In the genomic region with DNA sequence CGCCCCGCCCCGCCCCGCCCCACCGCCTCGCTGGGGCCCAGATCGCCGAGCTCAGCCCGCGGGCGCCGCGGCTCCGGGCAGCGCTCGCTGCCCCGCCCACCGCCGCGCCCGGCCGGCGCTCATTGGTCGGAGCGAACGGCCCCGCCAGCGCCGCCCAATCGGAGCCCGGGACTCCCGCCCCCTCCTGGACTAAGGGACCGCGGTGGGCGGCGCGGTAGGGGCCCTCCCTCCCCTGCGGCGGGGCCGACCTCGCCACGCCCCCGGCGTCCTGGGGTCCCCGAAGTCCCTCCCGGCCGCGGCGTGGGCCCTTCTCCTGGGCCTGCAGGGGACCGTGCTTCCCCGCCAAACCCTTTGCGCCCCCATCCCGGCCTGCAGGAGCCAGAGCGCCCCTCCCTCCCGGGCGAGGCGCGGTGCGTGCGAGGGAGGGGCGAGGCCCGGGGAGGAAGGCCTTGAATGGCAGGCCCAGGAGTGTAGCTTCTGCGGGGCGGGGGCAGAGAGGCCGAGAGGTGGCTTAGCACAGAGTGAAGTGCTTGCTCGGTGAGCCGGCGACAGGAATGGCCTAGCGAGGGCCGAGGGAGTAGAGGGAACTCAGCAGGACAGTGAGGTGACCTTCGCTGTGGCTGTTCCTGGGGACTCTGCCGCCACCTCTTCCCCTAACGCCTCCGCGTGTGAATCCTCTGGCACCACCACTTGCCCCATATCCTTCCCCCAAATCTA, we compare ENCODE assay signal across 8 cellular contexts. TPM values are rescaled to one million over a fixed set of nuclear protein-coding genes. Genes with fewer than 3 reads are reported as not detected.
A peak's percentile ranks its signal among the peaks of the same experiment; 100 is the strongest.
DNase-seq lines count a peak whose midpoint lies in the region; ATAC-seq and TF ChIP-seq lines count a peak whose summit lies in the region.

A gene (minus strand): TSS at position 51 of the 717 bp plus-strand sequence. CDS start 7,366 bp downstream, outside the sequence.

- no TSS peak for BruUV-seq in Panc1 (replicated peaks; lab: Mats Ljungman, UMichigan)

- H3K36me3 Mint-ChIP-seq in activated T-cell treated with anti-CD3 and anti-CD28 coated beads, Interleukin-2, amount 50 U/mL, for 72 hours (ENCODE audit: insufficient read depth in 2 of 2), result no peaks in the 10 kb centered on the region
- no peaks in the 10 kb centered on the region for H3K36me3 Mint-ChIP-seq in naive thymus-derived CD4-positive, alpha-beta T cell
- no peaks in the 10 kb centered on the region for H3K36me3 Mint-ChIP-seq in stimulated activated memory B cell treated with anti-CD40 and anti-IgM and Interleukin-4, amounts not matched to agents 10 μg/mL and 1 μg/mL and 100 μg/mL, for 72 hours

- peaks cover 20% of the 10 kb centered on the region for H3K27me3 ChIP-seq in HUES6 (ENCODE audit: control insufficient read depth, insufficient read depth, low read length)
- H3K27me3 ChIP-seq in Panc1 (ENCODE audit: control insufficient read depth, insufficient read depth, low read length), result no peaks in the 10 kb centered on the region
- no peaks in the 10 kb centered on the region for H3K27me3 ChIP-seq in naive thymus-derived CD4-positive, alpha-beta T cell (ENCODE audit: control insufficient read depth in 2 of 2, insufficient read depth in 2 of 2, low read length in 2 of 2)

- H3K27ac Mint-ChIP-seq in activated T-cell treated with anti-CD3 and anti-CD28 coated beads, Interleukin-2, amount 50 U/mL, for 72 hours, result peak within 1 kb of the TSS; percentile 66
- H3K27ac Mint-ChIP-seq in naive thymus-derived CD4-positive, alpha-beta T cell, result peak within 1 kb of the TSS; percentile 73 to 93 (median 88)
- peak within 1 kb of the TSS; percentile 84 for H3K27ac Mint-ChIP-seq in stimulated activated memory B cell treated with anti-CD40 and anti-IgM and Interleukin-4, amounts not matched to agents 10 μg/mL and 1 μg/mL and 100 μg/mL, for 72 hours

- intact Hi-C loops in Panc1 (cut with micrococcal nuclease; ENCODE audit: unreplicated experiment), result no loop called here
- intact Hi-C loops in naive thymus-derived CD4-positive, alpha-beta T cell (cut with micrococcal nuclease), result loop anchor here (1.0 to 5.0 kb wide), 12 partner anchors 18 to 474 kb away; a partner anchor contains a TSS

- CTCF ChIA-PET in Panc1 (lab: Charles Lee), result interaction anchor here (0.7 kb wide), 1 partner anchor 154 kb away, joined by 8 read pairs; no protein-coding TSS in a partner anchor
- CTCF ChIA-PET in naive thymus-derived CD4-positive, alpha-beta T cell (lab: Charles Lee), result no interaction called here

- ATAC-seq in GM21423 (IDR thresholded peaks at IDR 0.05; ENCODE audit: unreplicated experiment) (peak; percentile 81), Panc1 (peak; percentile 85)
- peak; percentile 89 to 90 for ATAC-seq in activated T-cell treated with anti-CD3 and anti-CD28 coated beads, Interleukin-2, amount 50 U/mL, for 72 hours (replicated peaks in 1 of 2)
- ATAC-seq in naive thymus-derived CD4-positive, alpha-beta T cell, result peak; percentile 87
- peak; percentile 95 for ATAC-seq in stimulated activated memory B cell treated with anti-CD40 and anti-IgM and Interleukin-4, amounts not matched to agents 10 μg/mL and 1 μg/mL and 100 μg/mL, for 72 hours

- H3K4me1 ChIP-seq in HUES6 (ENCODE audit: control insufficient read depth, insufficient read depth, low read length), result peaks cover 48% of the 10 kb centered on the region
- peaks cover 40% of the 10 kb centered on the region for H3K4me1 ChIP-seq in Panc1 (ENCODE audit: control insufficient read depth, insufficient read depth, low read length)
- H3K4me1 ChIP-seq in naive thymus-derived CD4-positive, alpha-beta T cell (ENCODE audit: control insufficient read depth in 2 of 2, insufficient read depth in 2 of 2, low read length in 2 of 2), result peaks cover 11 to 23% of the 10 kb centered on the region in 2 donors

- DNase-seq in DMS 273 (lab: John Stamatoyannopoulos, UW; ENCODE audit: unreplicated experiment), result peak; percentile 94
- DNase-seq in Panc1 (ENCODE audit: low read depth, low spot score), result no peak
- peak; percentile 94 to 96 for DNase-seq in activated T-cell treated with anti-CD3 and anti-CD28 coated beads, Interleukin-2, amount 50 U/mL, for 72 hours
- peak; percentile 71 for DNase-seq in fibroblast of gingiva (ENCODE audit: low read depth)
- peak; percentile 71 to 96 (median 85) for DNase-seq in naive thymus-derived CD4-positive, alpha-beta T cell

- H3K4me3 ChIP-seq in HUES6 (ENCODE audit: low read depth, low read length) (peak within 1 kb of the TSS; percentile 83), Panc1 (ENCODE audit: low read depth in 2 of 2, low read length in 2 of 2) (peak within 1 kb of the TSS; percentile 53 to 56)
- peak within 1 kb of the TSS; percentile 70 for H3K4me3 ChIP-seq in naive thymus-derived CD4-positive, alpha-beta T cell (ENCODE audit: low read length)

- H3K9me3 ChIP-seq in HUES6 (ENCODE audit: control insufficient read depth, insufficient read depth, low read depth, low read length) (no peaks in the 10 kb centered on the region), Panc1 (ENCODE audit: control insufficient read depth, insufficient read depth, low read depth, low read length) (no peaks in the 10 kb centered on the region)
- no peaks in the 10 kb centered on the region for H3K9me3 ChIP-seq in naive thymus-derived CD4-positive, alpha-beta T cell (ENCODE audit: control insufficient read depth in 2 of 3, low read length in 3 of 3)

- no peak for TF ChIP-seq CTCF in Panc1 (IDR thresholded peaks at IDR 0.05)

- in situ Hi-C loops in Panc1 (cut with HindIII; ENCODE audit: low pct_unique_long_range_greater_than_20kb, low sequenced_read_pairs), result no loop called here

- H3K9ac ChIP-seq in HUES6 (ENCODE audit: low read length), result peak within 1 kb of the TSS; percentile 54

- H3K36me3 ChIP-seq in HUES6 (ENCODE audit: control insufficient read depth, insufficient read depth, low read length) (no peaks in the 10 kb centered on the region), Panc1 (ENCODE audit: control insufficient read depth, insufficient read depth, low read length) (no peaks in the 10 kb centered on the region; the same call in 1 of the 2 replicates)
- H3K36me3 ChIP-seq in naive thymus-derived CD4-positive, alpha-beta T cell (ENCODE audit: control insufficient read depth in 2 of 3, insufficient read depth in 3 of 3, low read length in 3 of 3), result no peaks in the 10 kb centered on the region

- no peaks in the 10 kb centered on the region for H3K27me3 Mint-ChIP-seq in activated T-cell treated with anti-CD3 and anti-CD28 coated beads, Interleukin-2, amount 50 U/mL, for 72 hours (ENCODE audit: low read depth)
- peaks cover 0 to 7% (median 0%) of the 10 kb centered on the region in 5 donors for H3K27me3 Mint-ChIP-seq in naive thymus-derived CD4-positive, alpha-beta T cell
- no peaks in the 10 kb centered on the region for H3K27me3 Mint-ChIP-seq in stimulated activated memory B cell treated with anti-CD40 and anti-IgM and Interleukin-4, amounts not matched to agents 10 μg/mL and 1 μg/mL and 100 μg/mL, for 72 hours

- peaks cover 34% of the 10 kb centered on the region for H3K4me1 Mint-ChIP-seq in activated T-cell treated with anti-CD3 and anti-CD28 coated beads, Interleukin-2, amount 50 U/mL, for 72 hours (ENCODE audit: low read depth)
- H3K4me1 Mint-ChIP-seq in naive thymus-derived CD4-positive, alpha-beta T cell, result peaks cover 23 to 45% (median 35%) of the 10 kb centered on the region in 7 donors
- peaks cover 44% of the 10 kb centered on the region for H3K4me1 Mint-ChIP-seq in stimulated activated memory B cell treated with anti-CD40 and anti-IgM and Interleukin-4, amounts not matched to agents 10 μg/mL and 1 μg/mL and 100 μg/mL, for 72 hours

- peak within 1 kb of the TSS; percentile 86 to 88 for H3K4me3 Mint-ChIP-seq in activated T-cell treated with anti-CD3 and anti-CD28 coated beads, Interleukin-2, amount 50 U/mL, for 72 hours
- peak within 1 kb of the TSS; percentile 81 to 90 (median 86) for H3K4me3 Mint-ChIP-seq in naive thymus-derived CD4-positive, alpha-beta T cell
- H3K4me3 Mint-ChIP-seq in stimulated activated memory B cell treated with anti-CD40 and anti-IgM and Interleukin-4, amounts not matched to agents 10 μg/mL and 1 μg/mL and 100 μg/mL, for 72 hours, result peak within 1 kb of the TSS; percentile 70

- H3K9me3 Mint-ChIP-seq in activated T-cell treated with anti-CD3 and anti-CD28 coated beads, Interleukin-2, amount 50 U/mL, for 72 hours, result no peaks in the 10 kb centered on the region
- H3K9me3 Mint-ChIP-seq in naive thymus-derived CD4-positive, alpha-beta T cell, result no peaks in the 10 kb centered on the region
- no peaks in the 10 kb centered on the region for H3K9me3 Mint-ChIP-seq in stimulated activated memory B cell treated with anti-CD40 and anti-IgM and Interleukin-4, amounts not matched to agents 10 μg/mL and 1 μg/mL and 100 μg/mL, for 72 hours

- H3K27ac ChIP-seq in HUES6 (ENCODE audit: low read depth, low read length) (0 out of 2 replicates have a peak within 1 kb of the TSS, but pooled peaks have one; percentile 57), Panc1 (ENCODE audit: low read length) (peak within 1 kb of the TSS; percentile 68)
- H3K27ac ChIP-seq in naive thymus-derived CD4-positive, alpha-beta T cell (ENCODE audit: low read depth, low read length), result peak within 1 kb of the TSS; percentile 77

- POLR2A ChIA-PET in Panc1 (lab: Charles Lee), result no interaction called here
- POLR2A ChIA-PET in naive thymus-derived CD4-positive, alpha-beta T cell (lab: Charles Lee), result interaction anchor here (0.6 to 1.4 kb wide), 5 partner anchors 8 to 70 kb away, joined by 3 to 8 read pairs (median 3); a partner anchor contains a TSS

RNA-seq across cellular contexts. Expression of the gene that starts here (rescaled TPM):
- total RNA-seq in Panc1 (2021; ENCODE audit: unreplicated experiment), result 6.7 TPM
- 5.4 TPM for polyA plus RNA-seq in Panc1 (2012; ENCODE audit: insufficient read length)
- 1 to 10 TPM; 2.2 to 2.6 TPM for total RNA-seq in activated T-cell treated with anti-CD3 and anti-CD28 coated beads, Interleukin-2, amount 50 U/mL, for 72 hours
- 10 to 100 TPM in 2 of 5 experiments, 1 to 10 TPM in 3; 4.8 to 12.5 (median 6.3) TPM for total RNA-seq in naive thymus-derived CD4-positive, alpha-beta T cell
- 1 to 10 TPM; 2.3 to 3.2 TPM for polyA plus RNA-seq in naive thymus-derived CD4-positive, alpha-beta T cell
